In genomic region chr2:127658641-127659407, GRCh38 we compare ENCODE assay signal across 1 cellular context.
TF ChIP-seq lines count a peak whose summit lies in the region.

No MANE protein-coding gene starts in this region.

TF ChIP-seq in H1, 55 proteins besides CTCF, POLR2A, EP300 and RAD21:
- TF ChIP-seq HDAC6 (IDR thresholded peaks at IDR 0.05; ENCODE audit: low read depth, low read length) (no peak), CEBPB (IDR thresholded peaks at IDR 0.05; ENCODE audit: low read depth, low read length) (peak; percentile 36; the same call in 1 of the 2 replicates)
TF ChIP-seq in H1: peak in this region for 1.
